8 cellular contexts compared by ENCODE assay signal in genomic region chr11:65434057-65434666, GRCh38. TPM values are rescaled to one million over a fixed set of nuclear protein-coding genes. Genes with fewer than 3 reads are reported as not detected.
DNase-seq lines count a peak whose midpoint lies in the region; ATAC-seq and TF ChIP-seq lines count a peak whose summit lies in the region.

No MANE protein-coding gene starts in this region.

- no peak overlapping the region for H2AK5ac ChIP-seq in neuronal stem cell (ENCODE audit: low read depth, low read length)

- H4K8ac ChIP-seq in neuronal stem cell (ENCODE audit: low read depth, low read length): no peak overlapping the region

- no peak overlapping the region for H2BK5ac ChIP-seq in neuronal stem cell (ENCODE audit: low read length)

- no peaks in the 10 kb centered on the region for H3K27me3 ChIP-seq in BLaER1 treated with 17β-estradiol and CSF1 and Interleukin-3, amounts not matched to agents 10 nM and 100 nM
- H3K27me3 ChIP-seq in endodermal cell (ENCODE audit: control insufficient read depth, insufficient read depth, low read length, poor library complexity, severe bottlenecking): no peaks in the 10 kb centered on the region
- no peaks in the 10 kb centered on the region for H3K27me3 ChIP-seq in A673 (replicated peaks; ENCODE audit: insufficient read depth, low read depth, low read length, poor library complexity)
- H3K27me3 ChIP-seq in neuronal stem cell (ENCODE audit: control insufficient read depth in 3 of 3, insufficient read depth in 3 of 3, low read depth in 1 of 3, low read length in 3 of 3): no peaks in the 10 kb centered on the region

- peaks cover 2% of the 10 kb centered on the region for H3K79me1 ChIP-seq in neuronal stem cell (ENCODE audit: low read depth, low read length)

- no peaks in the 10 kb centered on the region for H3K9me3 ChIP-seq in BLaER1 treated with 17β-estradiol and CSF1 and Interleukin-3, amounts not matched to agents 10 nM and 100 nM (replicated peaks in 1 of 11)
- H3K9me3 ChIP-seq in OCI-LY7 (ENCODE audit: low read length) (no peaks in the 10 kb centered on the region), endodermal cell (ENCODE audit: control insufficient read depth, low read length) (no peaks in the 10 kb centered on the region), A673 (ENCODE audit: low read depth, low read length, poor library complexity, severe bottlenecking) (no peaks in the 10 kb centered on the region), neuronal stem cell (replicated peaks in 1 of 2; ENCODE audit: control insufficient read depth in 2 of 2, insufficient read depth in 1 of 2, low read depth in 1 of 2, low read length in 2 of 2) (peaks cover 0 to 4% of the 10 kb centered on the region in 2 donors)

- intact Hi-C loops in OCI-LY7 (cut with micrococcal nuclease; ENCODE audit: unreplicated experiment) (no loop called here), natural killer cell (cut with micrococcal nuclease) (no loop called here), A673 (cut with micrococcal nuclease; ENCODE audit: unreplicated experiment) (loop anchor here (5.0 kb wide), 1 partner anchor 52 kb away; the partner anchor contains the start of gene SLC25A45)

- H3K18ac ChIP-seq in neuronal stem cell (ENCODE audit: low read length): no peak overlapping the region

- peaks cover 59 to 97% (median 76%) of the 10 kb centered on the region in 10 experiments for H3K4me1 ChIP-seq in BLaER1 treated with 17β-estradiol and CSF1 and Interleukin-3, amounts not matched to agents 10 nM and 100 nM
- H3K4me1 ChIP-seq in OCI-LY7 (ENCODE audit: insufficient read depth, low read length, poor library complexity, severe bottlenecking) (peaks cover 85% of the 10 kb centered on the region), endodermal cell (ENCODE audit: control insufficient read depth, insufficient read depth, low read length) (peaks cover 1% of the 10 kb centered on the region), A673 (ENCODE audit: insufficient read depth, low read length, poor library complexity, severe bottlenecking) (peaks cover 25% of the 10 kb centered on the region), neuronal stem cell (ENCODE audit: control insufficient read depth in 2 of 2, insufficient read depth in 1 of 2, low read depth in 1 of 2, low read length in 2 of 2) (peaks cover 1 to 14% of the 10 kb centered on the region in 2 donors)

- CTCF ChIA-PET in OCI-LY7 (lab: Charles Lee; ENCODE audit: unreplicated experiment): interaction anchor here (1.0 to 1.2 kb wide), 2 partner anchors 73 to 75 kb away, joined by 3 read pairs; no protein-coding TSS in a partner anchor
- CTCF ChIA-PET in A673 (lab: Charles Lee): no interaction called here

- no peak overlapping the region for H3K27ac Mint-ChIP-seq in endodermal cell
- peak overlapping the region; percentile 66 to 98 for H3K27ac Mint-ChIP-seq in natural killer cell

- no peak overlapping the region for H3K14ac ChIP-seq in neuronal stem cell (ENCODE audit: low read length)

- no peak overlapping the region for H2BK12ac ChIP-seq in neuronal stem cell (ENCODE audit: low read length)

- H3K4me1 Mint-ChIP-seq in endodermal cell: peaks cover 13% of the 10 kb centered on the region
- H3K4me1 Mint-ChIP-seq in natural killer cell: peaks cover 82 to 85% of the 10 kb centered on the region in 2 donors

- WGBS in endodermal cell (ENCODE audit: insufficient coverage in 1 of 2, insufficient read length in 1 of 2), 2 experiments: 94 to 96% methylated on average over 4 to 6 of the region's 6 CpGs
- no CpG with 5 or more reads among the region's 6 CpGs for WGBS in neuronal stem cell (ENCODE audit: extremely low coverage in 2 of 2, insufficient read length in 2 of 2, insufficient replicate concordance in 1 of 2), 2 donors

- no peak overlapping the region for H2BK120ac ChIP-seq in neuronal stem cell (ENCODE audit: low read depth, low read length)

- POLR2A ChIA-PET in OCI-LY7 (lab: Charles Lee) (interaction anchor here (0.7 to 1.5 kb wide), 5 partner anchors 10 to 65 kb away, joined by 3 to 10 read pairs (median 3); partner anchors contain the start of gene MALAT1), A673 (lab: Charles Lee; ENCODE audit: low non-redundant PET) (interaction anchor here (0.6 kb wide), 1 partner anchor 1189 kb away, joined by 4 read pairs; no protein-coding TSS in a partner anchor)

- ATAC-seq in natural killer cell: no peak

- H3K79me2 ChIP-seq in OCI-LY7 (ENCODE audit: insufficient read depth, low read depth, low read length): peaks cover 64% of the 10 kb centered on the region

- H3K4me2 ChIP-seq in BLaER1 treated with 17β-estradiol and CSF1 and Interleukin-3, amounts not matched to agents 10 nM and 100 nM: peak overlapping the region in 8 of 11 experiments; percentile 1 to 93 (median 20); a peak in 9 of 22 replicates
- H3K4me2 ChIP-seq in OCI-LY7 (ENCODE audit: low read length) (peak overlapping the region; percentile 91), neuronal stem cell (ENCODE audit: insufficient read depth, low read length, poor library complexity, severe bottlenecking) (no peak overlapping the region)

- TF ChIP-seq CTCF in OCI-LY7 (conservative IDR thresholded peaks at IDR 0.05; ENCODE audit: low read length): no peak
- no peak for TF ChIP-seq CTCF in endodermal cell (conservative IDR thresholded peaks at IDR 0.05)
- TF ChIP-seq CTCF in natural killer cell (IDR thresholded peaks at IDR 0.05): no peak
- TF ChIP-seq CTCF in A673 (conservative IDR thresholded peaks at IDR 0.05; ENCODE audit: low read depth, low read length): no peak

- peak overlapping the region in 2 of 10 experiments; percentile 21; a peak in 1 of 20 replicates for H3K4me3 ChIP-seq in BLaER1 treated with 17β-estradiol and CSF1 and Interleukin-3, amounts not matched to agents 10 nM and 100 nM
- H3K4me3 ChIP-seq in OCI-LY7 (ENCODE audit: low read depth, low read length, poor library complexity, severe bottlenecking): peak overlapping the region; percentile 44
- H3K4me3 ChIP-seq in endodermal cell (ENCODE audit: low read length): no peak overlapping the region
- no peak overlapping the region for H3K4me3 ChIP-seq in A673 (ENCODE audit: low read depth, low read length, poor library complexity, severe bottlenecking)
- H3K4me3 ChIP-seq in neuronal stem cell (ENCODE audit: low read length in 2 of 2): no peak overlapping the region

- BruUV-seq in OCI-LY7 (replicated peaks; lab: Mats Ljungman, UMichigan) (no TSS peak), A673 (replicated peaks; lab: Mats Ljungman, UMichigan) (no TSS peak)

- peaks cover 34 to 100% (median 92%) of the 10 kb centered on the region in 11 experiments for H4K20me1 ChIP-seq in BLaER1 treated with 17β-estradiol and CSF1 and Interleukin-3, amounts not matched to agents 10 nM and 100 nM
- no peaks in the 10 kb centered on the region for H4K20me1 ChIP-seq in OCI-LY7 (ENCODE audit: insufficient read depth, low read length)

- peaks cover 47% of the 10 kb centered on the region for H3K36me3 Mint-ChIP-seq in endodermal cell (ENCODE audit: low read depth)
- no peaks in the 10 kb centered on the region for H3K36me3 Mint-ChIP-seq in natural killer cell

- H3K9me3 Mint-ChIP-seq in endodermal cell (no peaks in the 10 kb centered on the region), natural killer cell (no peaks in the 10 kb centered on the region)

- no peak overlapping the region for H3K23ac ChIP-seq in neuronal stem cell (ENCODE audit: low read depth, low read length, poor library complexity)

- H3K27ac ChIP-seq in BLaER1 treated with 17β-estradiol and CSF1 and Interleukin-3, amounts not matched to agents 10 nM and 100 nM: peak overlapping the region in 4 of 11 experiments; percentile 1 to 27 (median 16); a peak in 1 of 22 replicates
- H3K27ac ChIP-seq in OCI-LY7 (ENCODE audit: low read depth, low read length, poor library complexity, severe bottlenecking) (peak overlapping the region; percentile 64), endodermal cell (ENCODE audit: low read depth, low read length) (no peak overlapping the region), A673 (ENCODE audit: low read depth, low read length, poor library complexity, severe bottlenecking) (no peak overlapping the region), neuronal stem cell (replicated peaks; ENCODE audit: low read length) (no peak overlapping the region)

- H3K9me2 ChIP-seq in OCI-LY7 (ENCODE audit: insufficient read depth, low read length): no peaks in the 10 kb centered on the region

- H3K9ac ChIP-seq in BLaER1 treated with 17β-estradiol and CSF1 and Interleukin-3, amounts not matched to agents 10 nM and 100 nM: peak overlapping the region in 3 of 11 experiments; percentile 4 to 72 (median 38); a peak in 4 of 22 replicates
- H3K9ac ChIP-seq in endodermal cell (ENCODE audit: extremely low read depth, low read length, poor library complexity, severe bottlenecking): no peak overlapping the region
- H3K9ac ChIP-seq in neuronal stem cell (ENCODE audit: low read depth, low read length, poor library complexity): no peak overlapping the region

- no peaks in the 10 kb centered on the region for H3K27me3 Mint-ChIP-seq in endodermal cell (ENCODE audit: insufficient read depth)
- H3K27me3 Mint-ChIP-seq in natural killer cell (ENCODE audit: low read depth in 2 of 2): no peaks in the 10 kb centered on the region

- no peak overlapping the region for H2BK15ac ChIP-seq in neuronal stem cell (ENCODE audit: low read length)

- H3K36me3 ChIP-seq in BLaER1 treated with 17β-estradiol and CSF1 and Interleukin-3, amounts not matched to agents 10 nM and 100 nM: peaks cover 41 to 90% (median 48%) of the 10 kb centered on the region in 11 experiments
- H3K36me3 ChIP-seq in OCI-LY7 (ENCODE audit: insufficient read depth, low read length) (peaks cover 30% of the 10 kb centered on the region), endodermal cell (ENCODE audit: control insufficient read depth, insufficient read depth, low read length) (peaks cover 53% of the 10 kb centered on the region), A673 (ENCODE audit: insufficient read depth, low read length, poor library complexity, severe bottlenecking) (peaks cover 52% of the 10 kb centered on the region), neuronal stem cell (replicated peaks in 1 of 2; ENCODE audit: control insufficient read depth in 2 of 2, insufficient read depth in 2 of 2, low read length in 2 of 2) (peaks cover 3 to 98% of the 10 kb centered on the region in 2 donors)

- H4K91ac ChIP-seq in neuronal stem cell (ENCODE audit: low read depth, low read length, poor library complexity): no peak overlapping the region

- DNase-seq in OCI-LY7 (ENCODE audit: low spot score) (no peak), endodermal cell (peak; percentile 11), natural killer cell (no peak), retina (no peak), NCI-H2029 treated with DMSO at 0.1 percent for 48 hours (lab: John Stamatoyannopoulos, UW) (no peak), A673 (ENCODE audit: low spot score) (no peak), neuronal stem cell (ENCODE audit: low spot score) (no peak)

- no peak overlapping the region for H3K4ac ChIP-seq in neuronal stem cell (ENCODE audit: low read length)

- H2AFZ ChIP-seq in OCI-LY7 (ENCODE audit: low read length) (peak overlapping the region; percentile 0; the same call in 1 of the 2 replicates), neuronal stem cell (ENCODE audit: low read length) (no peak overlapping the region)

- H3K4me3 Mint-ChIP-seq in endodermal cell (no peak overlapping the region), natural killer cell (peak overlapping the region; percentile 13)

RNA-seq across cellular contexts. Expression of gene NEAT1, which starts 11.6 kb away (rescaled TPM):
- total RNA-seq in OCI-LY7 (2014; rRNA removed; shearing (Covaris generic)): 30.1 and 52.2 TPM in 2 replicates
- total RNA-seq in OCI-LY7 (2022) (390 and 440 TPM in 2 replicates), endodermal cell (10 to 100 TPM; 61.3 to 85.2 TPM), natural killer cell (1,000 to 10,000 TPM; 1,031 to 1,768 (median 1,493) TPM), A673 (2021) (196 and 211 TPM in 2 replicates)
- polyA plus RNA-seq in endodermal cell (2013, experiment 1 of 2): 21.0 TPM
- polyA plus RNA-seq in endodermal cell (2013, experiment 2 of 2): 14.2 TPM
- polyA plus RNA-seq in neuronal stem cell (2013, experiment 1 of 2): 2.0 TPM
- 2.5 TPM for polyA plus RNA-seq in neuronal stem cell (2013, experiment 2 of 2)

RNA-seq across cellular contexts. Expression of gene FRMD8, which starts 47.7 kb away (rescaled TPM):
- total RNA-seq in OCI-LY7 (2014; rRNA removed; shearing (Covaris generic)): 36.7 and 55.8 TPM in 2 replicates
- 31.5 and 37.6 TPM in 2 replicates for total RNA-seq in OCI-LY7 (2022)
- total RNA-seq in endodermal cell: 10 to 100 TPM; 27.4 to 29.6 TPM
- 10.8 TPM for polyA plus RNA-seq in endodermal cell (2013, experiment 1 of 2)
- polyA plus RNA-seq in endodermal cell (2013, experiment 2 of 2): 11.9 TPM
- 10 to 100 TPM; 45.6 to 58.4 (median 57.7) TPM for total RNA-seq in natural killer cell
- 43.2 and 51.1 TPM in 2 replicates for total RNA-seq in A673 (2021)
- polyA plus RNA-seq in neuronal stem cell (2013, experiment 1 of 2): 5.9 TPM
- 6.1 TPM for polyA plus RNA-seq in neuronal stem cell (2013, experiment 2 of 2)

RNA-seq across cellular contexts. Expression of gene SLC25A45, which starts 51.7 kb away (rescaled TPM):
- 5.9 and 7.0 TPM in 2 replicates for total RNA-seq in OCI-LY7 (2014; rRNA removed; shearing (Covaris generic))
- total RNA-seq in OCI-LY7 (2022) (20.7 and 24.0 TPM in 2 replicates), endodermal cell (1 to 10 TPM; 3.0 to 6.3 TPM), natural killer cell (10 to 100 TPM; 50.9 to 61.1 (median 61.0) TPM), A673 (2021) (5.3 and 7.4 TPM in 2 replicates)
- 0.71 TPM for polyA plus RNA-seq in endodermal cell (2013, experiment 1 of 2)
- polyA plus RNA-seq in endodermal cell (2013, experiment 2 of 2): 0.50 TPM
- 0.43 TPM for polyA plus RNA-seq in neuronal stem cell (2013, experiment 1 of 2)
- 0.32 TPM for polyA plus RNA-seq in neuronal stem cell (2013, experiment 2 of 2)
